ENCODE assay signal across 19 cellular contexts in genomic region chr14:72786377-72787350, GRCh38.
"Had no signal": no experiment of that assay in that cellular context is flagged by ENCODE, and none has a peak within 500 bp of the region (broad histone marks: within the 10 kb centered on the region; RNA-seq: fewer than 3 reads in every experiment).

No MANE protein-coding gene starts in this region.

- FAIRE-seq: islet of Langerhans, small intestine, TTC549 had no signal

- ATAC-seq: effector memory CD8-positive, alpha-beta T cell; left colon had no signal

- DNase-seq: activated CD4-positive, alpha-beta T cell treated with anti-CD3 and anti-CD28 coated beads, Interleukin-2, amount 50 U/mL, for 48 hours; activated effector memory CD4-positive, alpha-beta T cell treated with anti-CD3 and anti-CD28 coated beads, Interleukin-2, amount 50 U/mL, for 16 hours; activated naive CD4-positive, alpha-beta T cell treated with anti-CD3 and anti-CD28 coated beads, Interleukin-2, amount 50 U/mL, for 16 hours; activated T-cell treated with anti-CD3 and anti-CD28 coated beads, Interleukin-2, amount 50 U/mL, for 48 hours; aorta; cerebellar nuclear complex; effector memory CD8-positive, alpha-beta T cell; left colon; small intestine; stimulated activated CD4-positive, alpha-beta T cell treated with anti-CD3 and anti-CD28 coated beads, Interleukin-4, amount 100 ng/mL, for 1 hour; stomach; upper lobe of left lung had no signal

- H3K27me3 ChIP-seq: hepatocyte, ovary, right lobe of liver, upper lobe of left lung had no signal

- H3K4me3 ChIP-seq: hepatocyte, lung, ovary, right lobe of liver, SK-N-MC, stomach, upper lobe of left lung had no signal

- H3K9me3 ChIP-seq: ovary, right lobe of liver, stomach, upper lobe of left lung had no signal

- H3K36me3 ChIP-seq: ovary, right lobe of liver, stomach, upper lobe of left lung had no signal

- H3K27ac ChIP-seq: hepatocyte, ovary, right lobe of liver, SK-N-MC, stomach, upper lobe of left lung had no signal

- H3K4me1 ChIP-seq: stomach, upper lobe of left lung had no signal
